11 cellular contexts compared by ENCODE assay signal in the genomic region with DNA sequence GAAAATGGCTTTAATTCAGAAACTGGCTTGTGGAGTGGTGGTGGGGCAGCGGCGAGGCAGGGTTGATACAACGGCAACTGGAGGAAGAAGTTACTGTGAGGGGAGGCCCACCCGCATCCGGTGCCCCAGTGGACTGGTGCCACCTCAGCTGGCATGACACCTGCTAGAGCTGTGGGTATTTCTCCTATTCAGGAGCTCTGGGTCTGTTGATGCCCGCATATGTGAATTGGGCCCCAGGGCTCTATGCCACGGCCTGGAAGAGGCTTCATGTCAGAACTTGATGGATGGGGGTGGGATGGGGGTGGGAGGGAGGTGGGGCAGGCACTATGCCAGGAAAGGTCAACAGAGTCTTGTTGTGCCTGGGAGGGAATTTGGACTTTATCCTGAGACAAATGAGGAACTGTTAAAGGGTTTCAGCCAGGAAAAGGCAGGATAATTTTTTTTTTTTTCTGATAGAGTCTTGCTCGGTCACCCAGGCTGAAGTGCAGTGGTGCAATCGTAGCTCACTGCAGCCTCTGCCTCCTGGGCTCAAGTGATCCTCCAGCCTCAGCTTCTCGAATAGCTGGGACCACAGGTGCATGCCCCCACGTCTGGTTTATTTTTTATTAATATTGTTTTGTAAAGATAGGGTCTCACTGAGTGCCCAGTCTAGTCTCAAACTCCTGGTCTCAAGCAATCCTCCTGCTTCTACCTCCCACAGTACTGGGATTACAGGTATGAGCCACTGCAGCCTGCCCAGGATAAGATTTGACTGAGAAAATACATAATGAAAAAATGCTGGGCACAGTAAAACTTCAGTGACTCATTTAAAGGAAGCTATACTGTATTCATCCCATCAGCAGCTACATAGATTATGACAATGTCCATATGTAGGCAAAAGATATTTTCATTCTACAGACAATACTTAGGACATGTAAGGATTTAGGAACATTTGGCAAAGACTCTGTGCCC. TPM values are rescaled to one million over a fixed set of nuclear protein-coding genes. Genes with fewer than 3 reads are reported as not detected.
DNase-seq lines count a peak whose midpoint lies in the region; ATAC-seq and TF ChIP-seq lines count a peak whose summit lies in the region.
"Had no signal": no experiment of that assay in that cellular context is flagged by ENCODE, and none has a peak within 500 bp of the region (broad histone marks: within the 10 kb centered on the region; RNA-seq: fewer than 3 reads in every experiment).

No MANE protein-coding gene starts in this region.

- intact Hi-C loops in Calu3 (cut with micrococcal nuclease; ENCODE audit: unreplicated experiment): no loop called here
- intact Hi-C loops in PC-3 (cut with micrococcal nuclease): no loop called here
- intact Hi-C loops in esophagus squamous epithelium (cut with DNase I): no loop called here
- intact Hi-C loops in ovary (cut with DNase I): loop anchor here in 1 of 4 donors (10.0 kb wide), 1 partner anchor 54 kb away; no protein-coding TSS in a partner anchor

- H4K20me1 ChIP-seq in PC-3 (ENCODE audit: low read length): no peaks in the 10 kb centered on the region
- no peaks in the 10 kb centered on the region for H4K20me1 ChIP-seq in GM23338 (replicated peaks; ENCODE audit: insufficient read depth)

- peaks cover 25% of the 10 kb centered on the region for H3K4me1 Mint-ChIP-seq in Calu3 (ENCODE audit: low read depth, unreplicated experiment)
- peaks cover 21% of the 10 kb centered on the region for H3K4me1 Mint-ChIP-seq in GM23338

- H3K27me3 Mint-ChIP-seq in Calu3 (ENCODE audit: unreplicated experiment) (no peaks in the 10 kb centered on the region), GM23338 (ENCODE audit: insufficient read depth, low read depth, poor library complexity) (no peaks in the 10 kb centered on the region)

- POLR2A ChIA-PET in PC-3 (lab: Charles Lee; ENCODE audit: unreplicated experiment): interaction anchor here (0.6 to 0.7 kb wide), 4 partner anchors 15 to 68 kb away, joined by 3 to 5 read pairs (median 4); no protein-coding TSS in a partner anchor

- peak; percentile 85 for ATAC-seq in PC-3
- no peak for ATAC-seq in HG03135 (IDR thresholded peaks at IDR 0.05; ENCODE audit: unreplicated experiment)
- no peak for ATAC-seq in GM23338

- no peak overlapping the region for H3K4me3 ChIP-seq in PC-3 (ENCODE audit: low read length)
- no peak overlapping the region for H3K4me3 ChIP-seq in esophagus squamous epithelium
- no peak overlapping the region for H3K4me3 ChIP-seq in ovary
- H3K4me3 ChIP-seq in GM23338: no peak overlapping the region
- H3K4me3 ChIP-seq: upper lobe of left lung had no signal

- no peaks in the 10 kb centered on the region for H3K9me3 Mint-ChIP-seq in Calu3 (ENCODE audit: low read depth, unreplicated experiment)
- no peaks in the 10 kb centered on the region for H3K9me3 Mint-ChIP-seq in GM23338
- H3K9me3 Mint-ChIP-seq: activated naive CD4-positive, alpha-beta T cell treated with anti-CD3 and anti-CD28 coated beads, Interleukin-2, amount 50 U/mL, for 72 hours had no signal

- H3K27me3 ChIP-seq in PC-3 (ENCODE audit: low read length): no peaks in the 10 kb centered on the region
- H3K27me3 ChIP-seq in esophagus squamous epithelium: no peaks in the 10 kb centered on the region
- H3K27me3 ChIP-seq in ovary: no peaks in the 10 kb centered on the region
- H3K27me3 ChIP-seq in GM23338 (ENCODE audit: insufficient read depth): no peaks in the 10 kb centered on the region
- H3K27me3 ChIP-seq: upper lobe of left lung had no signal

- peak overlapping the region; percentile 57 for H3K27ac ChIP-seq in PC-3 (ENCODE audit: low read length)
- H3K27ac ChIP-seq in esophagus squamous epithelium: peak overlapping the region; percentile 69 to 82 (median 79)
- H3K27ac ChIP-seq in ovary: no peak overlapping the region
- H3K27ac ChIP-seq in GM23338 (ENCODE audit: low read depth): no peak overlapping the region

- H3K27ac Mint-ChIP-seq in Calu3 (ENCODE audit: unreplicated experiment): peak overlapping the region; percentile 27
- no peak overlapping the region for H3K27ac Mint-ChIP-seq in GM23338
- H3K27ac Mint-ChIP-seq: activated naive CD4-positive, alpha-beta T cell treated with anti-CD3 and anti-CD28 coated beads, Interleukin-2, amount 50 U/mL, for 72 hours had no signal

- no peaks in the 10 kb centered on the region for H3K79me2 ChIP-seq in PC-3 (ENCODE audit: low read length)
- H3K79me2 ChIP-seq in GM23338 (replicated peaks; ENCODE audit: insufficient read depth): no peaks in the 10 kb centered on the region

- DNase-seq in Calu3 (peak; percentile 30), PC-3 (peak; percentile 81), esophagus squamous epithelium (lab: John Stamatoyannopoulos, UW) (no peak), ovary (peak; percentile 38 to 59 (median 41)), RPMI8226 (no peak), NCI-H1694 treated with DMSO at 0.1 percent for 48 hours (lab: John Stamatoyannopoulos, UW) (no peak), GM23338 (ENCODE audit: low spot score) (no peak)
- DNase-seq: NCI-H524 had no signal

- no peak overlapping the region for H2AFZ ChIP-seq in PC-3 (ENCODE audit: low read length)
- H2AFZ ChIP-seq in GM23338: no peak overlapping the region

- no peak overlapping the region for H3K9ac ChIP-seq in PC-3 (ENCODE audit: low read length)

- CTCF ChIA-PET in Calu3 (lab: Charles Lee): interaction anchor here (1.0 to 1.9 kb wide), 5 partner anchors 15 to 50 kb away, joined by 3 to 10 read pairs (median 4); no protein-coding TSS in a partner anchor
- CTCF ChIA-PET in PC-3 (lab: Charles Lee): interaction anchor here (1.0 kb wide), 1 partner anchor 50 kb away, joined by 5 read pairs; no protein-coding TSS in a partner anchor

- peaks cover 4% of the 10 kb centered on the region for H3F3A ChIP-seq in PC-3 (ENCODE audit: low read length, unreplicated experiment)
- H3F3A ChIP-seq in GM23338 (replicated peaks; ENCODE audit: low read depth): 0 out of 2 replicates have a peak, but pooled peaks cover 4% of the 10 kb centered on the region

- TF ChIP-seq EP300 in ovary (IDR thresholded peaks at IDR 0.05): no peak

- no peak for TF ChIP-seq POLR2A in esophagus squamous epithelium (IDR thresholded peaks at IDR 0.05)
- no peak for TF ChIP-seq POLR2A in ovary (IDR thresholded peaks at IDR 0.05)

- H3K36me3 ChIP-seq in PC-3 (ENCODE audit: low read depth, low read length): no peaks in the 10 kb centered on the region
- H3K36me3 ChIP-seq in esophagus squamous epithelium: no peaks in the 10 kb centered on the region
- no peaks in the 10 kb centered on the region for H3K36me3 ChIP-seq in ovary
- no peaks in the 10 kb centered on the region for H3K36me3 ChIP-seq in GM23338 (ENCODE audit: insufficient read depth)
- H3K36me3 ChIP-seq: upper lobe of left lung had no signal

- 19 to 31% methylated on average over 10 to 11 of the region's 11 CpGs for WGBS in esophagus squamous epithelium, 2 donors
- WGBS in ovary, 3 donors: 34 to 44% (median 41%) methylated on average over 11 of the region's 11 CpGs

- TF ChIP-seq CTCF in Calu3 (IDR thresholded peaks at IDR 0.05; ENCODE audit: unreplicated experiment) (no peak), PC-3 (conservative IDR thresholded peaks at IDR 0.05; ENCODE audit: low read depth, low read length) (no peak), esophagus squamous epithelium (IDR thresholded peaks at IDR 0.05) (no peak), ovary (IDR thresholded peaks at IDR 0.05) (no peak), GM23338 (conservative IDR thresholded peaks at IDR 0.05; ENCODE audit: low read depth in 2 of 2) (no peak)

- H3K4me3 Mint-ChIP-seq in Calu3 (ENCODE audit: low read depth, unreplicated experiment): no peak overlapping the region
- no peak overlapping the region for H3K4me3 Mint-ChIP-seq in GM23338

- H3K9me3 ChIP-seq in PC-3 (ENCODE audit: low read length) (no peaks in the 10 kb centered on the region), esophagus squamous epithelium (no peaks in the 10 kb centered on the region), ovary (no peaks in the 10 kb centered on the region)
- H3K9me3 ChIP-seq: upper lobe of left lung had no signal

- H3K4me2 ChIP-seq in PC-3 (ENCODE audit: low read length) (0 out of 2 replicates have a peak overlapping the region, but pooled peaks have one; percentile 21), GM23338 (no peak overlapping the region)

- BruUV-seq in Calu3 (replicated peaks; lab: Mats Ljungman, UMichigan) (no TSS peak), PC-3 (replicated peaks; lab: Mats Ljungman, UMichigan) (no TSS peak)

- H3K4me1 ChIP-seq in PC-3 (ENCODE audit: insufficient read depth, low read length): peaks cover 31% of the 10 kb centered on the region
- peaks cover 11 to 72% (median 51%) of the 10 kb centered on the region in 3 donors for H3K4me1 ChIP-seq in esophagus squamous epithelium
- H3K4me1 ChIP-seq in ovary (ENCODE audit: insufficient read depth): peaks cover 3% of the 10 kb centered on the region
- peaks cover 12% of the 10 kb centered on the region for H3K4me1 ChIP-seq in GM23338 (ENCODE audit: insufficient read depth)

- H3K9me2 ChIP-seq in PC-3 (replicated peaks; ENCODE audit: low read length) (no peaks in the 10 kb centered on the region), GM23338 (ENCODE audit: insufficient read depth) (no peaks in the 10 kb centered on the region)

- no peaks in the 10 kb centered on the region for H3K36me3 Mint-ChIP-seq in Calu3 (ENCODE audit: insufficient read depth, unreplicated experiment)
- H3K36me3 Mint-ChIP-seq in GM23338 (ENCODE audit: low read depth): no peaks in the 10 kb centered on the region
- H3K36me3 Mint-ChIP-seq: activated naive CD4-positive, alpha-beta T cell treated with anti-CD3 and anti-CD28 coated beads, Interleukin-2, amount 50 U/mL, for 72 hours had no signal

RNA-seq across cellular contexts. Expression of gene SH2D6, which starts 52.6 kb away (rescaled TPM):
- total RNA-seq in Calu3 (2022) (1.8 and 2.4 TPM in 2 replicates), PC-3 (2014; rRNA removed) (0.12 TPM in 1 of 2 replicates, not detected in the other), esophagus squamous epithelium (under 1 TPM in 1 of 4 donors, not detected in 3; 0.50 TPM), ovary (1 to 10 TPM in 1 of 7 donors, under 1 TPM in 2, not detected in 4; 0.35 to 1.9 (median 0.48) TPM)
- polyA plus RNA-seq in ovary (under 1 TPM in 1 of 2 donors, not detected in 1; 0.12 TPM), GM23338 (2016; fragmentation: Nextera tagmentation; extraction: Ambion mirVana) (0.26 and 0.37 TPM in 2 replicates)
- not detected in 2 replicates for total RNA-seq in GM23338 (2014; rRNA removed; shearing (Covaris generic))

Comparison
In these comparisons a context has a peak if more than half of its experiments do, and no peak if none do; other contexts are left out.
1. DNase-seq: peak in Calu3 (single experiment), PC-3 (single experiment) and ovary (5 of 5); none in esophagus squamous epithelium (single experiment), RPMI8226 (single experiment), NCI-H1694 treated with DMSO at 0.1 percent for 48 hours (single experiment) and GM23338 (single experiment).
2. H3K27ac ChIP-seq: peak in PC-3 (single experiment) and esophagus squamous epithelium (4 of 4); none in ovary (0 of 2) and GM23338 (single experiment).